In genomic region chr17:79537686-79538085, GRCh38 we compare ENCODE assay signal across 32 cellular contexts.
"Had no signal": no experiment of that assay in that cellular context is flagged by ENCODE, and none has a peak within 500 bp of the region (broad histone marks: within the 10 kb centered on the region; RNA-seq: fewer than 3 reads in every experiment).

No MANE protein-coding gene starts in this region.

- H3K27ac ChIP-seq: adrenal gland, PC-9, RWPE1, WERI-Rb-1 had no signal

- H3K9me3 Mint-ChIP-seq: activated CD4-positive, alpha-beta T cell treated with anti-CD3 and anti-CD28 coated beads, Interleukin-2, amount 10 ng/mL, durations not matched to agents 24 days and 14 days; activated naive CD4-positive, alpha-beta T cell treated with anti-CD3 and anti-CD28 coated beads for 36 hours; activated naive CD4-positive, alpha-beta T cell treated with anti-CD3 and anti-CD28 coated beads, Interleukin-2, amount 50 U/mL, for 72 hours; activated T-cell treated with anti-CD3 and anti-CD28 coated beads, Interleukin-2, amount 50 U/mL, for 24 hours had no signal

- H3K27ac Mint-ChIP-seq: activated CD4-positive, alpha-beta T cell treated with anti-CD3 and anti-CD28 coated beads, Interleukin-2, amount 10 ng/mL, durations not matched to agents 24 days and 14 days; activated naive CD4-positive, alpha-beta T cell treated with anti-CD3 and anti-CD28 coated beads for 36 hours; activated naive CD4-positive, alpha-beta T cell treated with anti-CD3 and anti-CD28 coated beads, Interleukin-2, amount 50 U/mL, for 72 hours; activated T-cell treated with anti-CD3 and anti-CD28 coated beads, Interleukin-2, amount 50 U/mL, for 24 hours had no signal

- H3K4me3 ChIP-seq: adrenal gland, MG63, PC-9 had no signal

- H3K4me1 Mint-ChIP-seq: activated CD4-positive, alpha-beta T cell treated with anti-CD3 and anti-CD28 coated beads, Interleukin-2, amount 10 ng/mL, durations not matched to agents 24 days and 14 days had no signal

- H3K36me3 ChIP-seq: adrenal gland, MG63 had no signal

- H3K9me3 ChIP-seq: adrenal gland, MG63 had no signal

- FAIRE-seq: bronchial epithelial cell, RCC 7860 had no signal

- ATAC-seq: activated CD8-positive, alpha-beta T cell treated with anti-CD3 and anti-CD28 coated beads, Interleukin-2, amount 10 ng/mL, durations not matched to agents 7 days and 5 days; activated naive CD4-positive, alpha-beta T cell treated with anti-CD3 and anti-CD28 coated beads, Interleukin-2, amount 50 U/mL, for 72 hours; Right ventricle myocardium inferior had no signal

- H3K4me1 ChIP-seq: adrenal gland had no signal

- DNase-seq: activated CD4-positive, alpha-beta T cell treated with anti-CD3 and anti-CD28 coated beads, Interleukin-2, amount 10 ng/mL, durations not matched to agents 24 days and 14 days; activated CD4-positive, alpha-beta T cell treated with anti-CD3 and anti-CD28 coated beads, Interleukin-2, amount 50 U/mL, for 48 hours; activated CD4-positive, CD25-positive, alpha-beta regulatory T cell; activated CD8-positive, alpha-beta T cell treated with anti-CD3 and anti-CD28 coated beads, Interleukin-2, amount 10 ng/mL, durations not matched to agents 7 days and 5 days; activated gamma-delta T cell treated with Interleukin-2 at 50 U/mL for 16 hours; activated naive CD4-positive, alpha-beta T cell treated with anti-CD3 and anti-CD28 coated beads for 36 hours; activated T-cell treated with anti-CD3 and anti-CD28 coated beads, Interleukin-2, amount 50 U/mL, for 24 hours; adrenal gland; Kasumi-1; KG1; MG63; NCI-H1048; NCI-H1105 treated with DMSO at 0.1 percent for 48 hours; NCI-H1436; NCI-H1694; NCI-H1930; NCI-H2081 treated with DMSO at 0.1 percent for 48 hours; NCI-H2171; NCI-H510A; NCI-H526; NCI-H748 treated with DMSO at 0.1 percent for 48 hours; NK-92 treated with Interleukin-12 subunit alpha and Interleukin-12 subunit beta, amount 100 ng/mL, for 24 hours; PC-9; SIG-M5; T1000; WERI-Rb-1 had no signal

- H3K4me3 Mint-ChIP-seq: activated CD4-positive, alpha-beta T cell treated with anti-CD3 and anti-CD28 coated beads, Interleukin-2, amount 10 ng/mL, durations not matched to agents 24 days and 14 days; activated CD8-positive, alpha-beta T cell treated with anti-CD3 and anti-CD28 coated beads, Interleukin-2, amount 10 ng/mL, durations not matched to agents 7 days and 5 days; activated naive CD4-positive, alpha-beta T cell treated with anti-CD3 and anti-CD28 coated beads for 36 hours; activated T-cell treated with anti-CD3 and anti-CD28 coated beads, Interleukin-2, amount 50 U/mL, for 24 hours; brain had no signal

- H3K36me3 Mint-ChIP-seq: activated naive CD4-positive, alpha-beta T cell treated with anti-CD3 and anti-CD28 coated beads, Interleukin-2, amount 50 U/mL, for 72 hours; brain had no signal

- H3K27me3 Mint-ChIP-seq: activated CD4-positive, alpha-beta T cell treated with anti-CD3 and anti-CD28 coated beads, Interleukin-2, amount 10 ng/mL, durations not matched to agents 24 days and 14 days had no signal
